11 cellular contexts compared by ENCODE assay signal in the genomic region with DNA sequence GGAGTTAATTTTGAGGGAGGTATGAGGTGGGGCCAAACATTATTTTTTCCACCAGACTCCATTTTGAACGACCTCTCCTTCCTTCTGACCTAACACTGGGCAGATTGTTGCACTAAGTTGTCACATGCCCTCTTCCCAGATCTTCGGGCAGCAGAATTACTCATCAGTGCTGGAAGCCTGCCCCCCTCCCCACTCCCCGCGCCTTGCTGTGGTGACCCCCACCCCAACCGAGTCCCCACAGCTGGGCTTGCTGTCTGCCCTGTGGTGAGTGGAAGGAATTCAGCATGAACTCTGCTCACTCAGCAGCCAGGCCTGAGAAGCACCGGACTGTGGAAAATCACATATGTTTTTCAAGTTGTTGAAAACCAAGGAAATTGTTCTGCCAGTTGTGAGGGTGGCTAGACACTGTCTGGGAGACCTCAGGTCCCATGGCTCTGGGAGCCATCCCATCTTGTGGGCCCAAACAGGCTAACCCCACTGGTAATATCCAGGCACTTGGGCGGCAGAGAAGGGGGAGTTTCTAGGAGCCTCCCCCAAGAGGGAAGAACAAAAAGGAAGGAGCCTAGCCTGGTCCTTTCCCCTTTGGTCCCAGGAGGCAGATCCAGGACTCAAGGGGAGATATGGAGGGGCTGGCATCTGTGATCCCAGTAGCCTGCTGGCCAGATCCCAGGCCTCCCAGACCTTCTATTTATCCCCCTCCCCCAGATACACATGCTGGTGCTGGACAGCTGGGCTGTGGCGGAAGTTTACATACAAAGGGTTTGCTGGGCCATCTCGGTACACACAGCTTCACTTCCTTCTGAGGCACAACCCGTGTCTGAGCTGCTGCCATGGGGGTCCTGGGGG. TPM values are rescaled to one million over a fixed set of nuclear protein-coding genes. Genes with fewer than 3 reads are reported as not detected.
DNase-seq lines count a peak whose midpoint lies in the region; ATAC-seq and TF ChIP-seq lines count a peak whose summit lies in the region.
"Had no signal": no experiment of that assay in that cellular context is flagged by ENCODE, and none has a peak within 500 bp of the region (broad histone marks: within the 10 kb centered on the region; RNA-seq: fewer than 3 reads in every experiment).

No MANE protein-coding gene starts in this region.

- POLR2A ChIA-PET in RWPE1 (lab: Yijun Ruan, JAX; ENCODE audit: low non-redundant PET): no interaction called here

- peaks cover 34 to 40% (median 35%) of the 10 kb centered on the region in 3 donors for H3K27me3 Mint-ChIP-seq in CD14-positive monocyte (ENCODE audit: low read depth in 3 of 3)

- ATAC-seq in gastrocnemius medialis: no peak
- ATAC-seq in GM18858 (IDR thresholded peaks at IDR 0.05; ENCODE audit: unreplicated experiment): no peak

- peaks cover 0 to 3% of the 10 kb centered on the region in 2 donors for H3K4me1 ChIP-seq in gastrocnemius medialis

- H3K4me1 Mint-ChIP-seq in CD14-positive monocyte: peaks cover 5% of the 10 kb centered on the region

- peak overlapping the region in 1 of 7 donors; percentile 47 for H3K27ac Mint-ChIP-seq in CD14-positive monocyte
- H3K27ac Mint-ChIP-seq: activated naive CD4-positive, alpha-beta T cell treated with anti-CD3 and anti-CD28 coated beads, Interleukin-2, amount 10 ng/mL, durations not matched to agents 7 days and 5 days had no signal

- no peak overlapping the region for H3K4me3 Mint-ChIP-seq in CD14-positive monocyte
- H3K4me3 Mint-ChIP-seq: activated naive CD4-positive, alpha-beta T cell treated with anti-CD3 and anti-CD28 coated beads, Interleukin-2, amount 10 ng/mL, durations not matched to agents 7 days and 5 days had no signal

- H3K27me3 ChIP-seq in gastrocnemius medialis: peaks cover 8 to 10% (median 9%) of the 10 kb centered on the region in 3 donors

- intact Hi-C loops in gastrocnemius medialis (cut with DNase I; ENCODE audit: low total_unique reads) (no loop called here), CD14-positive monocyte (cut with micrococcal nuclease) (no loop called here)

- no peaks in the 10 kb centered on the region for H3K36me3 Mint-ChIP-seq in CD14-positive monocyte
- H3K36me3 Mint-ChIP-seq: activated naive CD4-positive, alpha-beta T cell treated with anti-CD3 and anti-CD28 coated beads, Interleukin-2, amount 10 ng/mL, durations not matched to agents 7 days and 5 days had no signal

- H3K9me3 Mint-ChIP-seq in CD14-positive monocyte: peaks cover 0 to 6% (median 0%) of the 10 kb centered on the region in 7 donors
- H3K9me3 Mint-ChIP-seq: activated naive CD4-positive, alpha-beta T cell treated with anti-CD3 and anti-CD28 coated beads, Interleukin-2, amount 10 ng/mL, durations not matched to agents 7 days and 5 days had no signal

- TF ChIP-seq CTCF in RWPE1 (conservative IDR thresholded peaks at IDR 0.05; ENCODE audit: low read depth): no peak
- TF ChIP-seq CTCF in gastrocnemius medialis (IDR thresholded peaks at IDR 0.05 in 4 of 5, conservative IDR thresholded peaks at IDR 0.05 in 1 of 5): no peak
- no peak for TF ChIP-seq CTCF in CD14-positive monocyte (IDR thresholded peaks at IDR 0.05)

- H3K9me3 ChIP-seq in gastrocnemius medialis: no peaks in the 10 kb centered on the region

- H3K36me3 ChIP-seq in gastrocnemius medialis: no peaks in the 10 kb centered on the region

- H3K4me3 ChIP-seq in gastrocnemius medialis: no peak overlapping the region

- CTCF ChIA-PET in RWPE1 (lab: Yijun Ruan, JAX): no interaction called here

- H3K27ac ChIP-seq in RWPE1 (peak overlapping the region; percentile 51), gastrocnemius medialis (peak overlapping the region; percentile 4 to 52 (median 24))
- H3K27ac ChIP-seq: KMS-11 had no signal

- in situ Hi-C loops in gastrocnemius medialis (cut with MboI; ENCODE audit: low sequenced_read_pairs in 4 of 4): no loop called here

- peak; percentile 76 for DNase-seq in DMS 273 (lab: John Stamatoyannopoulos, UW; ENCODE audit: unreplicated experiment)
- no peak for DNase-seq in RWPE1 (ENCODE audit: low spot score)
- DNase-seq in fibroblast of the conjunctiva (ENCODE audit: low read depth): peak; percentile 49
- no peak for DNase-seq in gastrocnemius medialis
- no peak for DNase-seq in stimulated activated CD4-positive, alpha-beta T cell treated with anti-CD3 and anti-CD28 coated beads, Interleukin-2, amount 100 ng/mL, for 24 hours
- no peak for DNase-seq in CD14-positive monocyte (ENCODE audit: low spot score)
- no peak for DNase-seq in NCI-H1694 treated with DMSO at 0.1 percent for 48 hours (lab: John Stamatoyannopoulos, UW)
- DNase-seq: activated naive CD4-positive, alpha-beta T cell treated with anti-CD3 and anti-CD28 coated beads, Interleukin-2, amount 10 ng/mL, durations not matched to agents 7 days and 5 days had no signal

- TF ChIP-seq POLR2A in gastrocnemius medialis (IDR thresholded peaks at IDR 0.05): no peak

RNA-seq across cellular contexts. Expression of gene AEBP1, which starts 3.5 kb away (rescaled TPM):
- total RNA-seq in gastrocnemius medialis: 10 to 100 TPM in 2 of 4 donors, 1 to 10 TPM in 2; 5.8 to 23.6 (median 15.9) TPM
- not detected for polyA plus RNA-seq in CD14-positive monocyte

RNA-seq across cellular contexts. Expression of gene POLM, which starts 18.4 kb away (rescaled TPM):
- 10 to 100 TPM; 11.1 to 34.6 (median 17.3) TPM for total RNA-seq in gastrocnemius medialis
- 1 to 10 TPM; 4.8 TPM for polyA plus RNA-seq in CD14-positive monocyte

RNA-seq across cellular contexts. Expression of gene POLD2, which starts 22.7 kb away (rescaled TPM):
- total RNA-seq in gastrocnemius medialis: 10 to 100 TPM; 69.4 to 93.0 (median 77.7) TPM
- polyA plus RNA-seq in CD14-positive monocyte: 10 to 100 TPM; 24.1 to 25.7 TPM

RNA-seq across cellular contexts. Expression of gene PGAM2, which starts 35.3 kb away (rescaled TPM):
- 100 to 1,000 TPM; 129 to 355 (median 306) TPM for total RNA-seq in gastrocnemius medialis
- polyA plus RNA-seq in CD14-positive monocyte: not detected
- polyA plus RNA-seq: keratinocyte had no signal

RNA-seq across cellular contexts. Expression of gene MYL7, which starts 40.5 kb away (rescaled TPM):
- 1 to 10 TPM in 1 of 4 donors, not detected in 3; 2.6 TPM for total RNA-seq in gastrocnemius medialis
- polyA plus RNA-seq in CD14-positive monocyte: not detected

Comparison
In these comparisons a context has a peak if more than half of its experiments do, and no peak if none do; other contexts are left out.
1. DNase-seq: peak in DMS 273 (single experiment) and fibroblast of the conjunctiva (single experiment); none in RWPE1 (single experiment), gastrocnemius medialis (0 of 2), stimulated activated CD4-positive, alpha-beta T cell treated with anti-CD3 and anti-CD28 coated beads, Interleukin-2, amount 100 ng/mL, for 24 hours (0 of 2), CD14-positive monocyte (single experiment) and NCI-H1694 treated with DMSO at 0.1 percent for 48 hours (single experiment).